ENCODE assay signal across 8 cellular contexts in genomic region chr10:929965-930364, GRCh38. TPM values are rescaled to one million over a fixed set of nuclear protein-coding genes. Genes with fewer than 3 reads are reported as not detected.
DNase-seq lines count a peak whose midpoint lies in the region; ATAC-seq and TF ChIP-seq lines count a peak whose summit lies in the region.

No MANE protein-coding gene starts in this region.

- H3K27me3 ChIP-seq in MG63: no peaks in the 10 kb centered on the region
- H3K27me3 ChIP-seq in breast epithelium: no peaks in the 10 kb centered on the region
- H3K27me3 ChIP-seq in muscle layer of duodenum (ENCODE audit: low read depth, low read length): no peaks in the 10 kb centered on the region

- H3K9me3 Mint-ChIP-seq in activated CD4-positive, alpha-beta T cell treated with anti-CD3 and anti-CD28 coated beads for 36 hours (ENCODE audit: low read depth): no peaks in the 10 kb centered on the region

- H3K4me3 ChIP-seq in MG63: peak overlapping the region; percentile 71
- peak overlapping the region; percentile 79 to 93 (median 90) for H3K4me3 ChIP-seq in breast epithelium
- H3K4me3 ChIP-seq in muscle layer of duodenum (ENCODE audit: low read depth in 1 of 2, low read length in 2 of 2): peak overlapping the region; percentile 75 to 85

- H3K4me1 Mint-ChIP-seq in activated CD4-positive, alpha-beta T cell treated with anti-CD3 and anti-CD28 coated beads for 36 hours: peaks cover 48% of the 10 kb centered on the region

- no peak for ATAC-seq in activated CD4-positive, alpha-beta T cell treated with anti-CD3 and anti-CD28 coated beads for 36 hours
- ATAC-seq in HG03457 (IDR thresholded peaks at IDR 0.05; ENCODE audit: unreplicated experiment) (no peak), GM19397 (IDR thresholded peaks at IDR 0.05; ENCODE audit: unreplicated experiment) (no peak)

- peaks cover 26% of the 10 kb centered on the region for H3K36me3 Mint-ChIP-seq in activated CD4-positive, alpha-beta T cell treated with anti-CD3 and anti-CD28 coated beads for 36 hours (ENCODE audit: low read depth)

- H3K27ac ChIP-seq in breast epithelium (peak overlapping the region; percentile 98 to 99), muscle layer of duodenum (ENCODE audit: low read length) (peak overlapping the region; percentile 86)

- peaks cover 24% of the 10 kb centered on the region for H3K36me3 ChIP-seq in MG63
- H3K36me3 ChIP-seq in breast epithelium: no peaks in the 10 kb centered on the region
- no peaks in the 10 kb centered on the region for H3K36me3 ChIP-seq in muscle layer of duodenum (ENCODE audit: control insufficient read depth in 1 of 2, insufficient read depth in 2 of 2, low read length in 2 of 2)

- H3K9me3 ChIP-seq in MG63: no peaks in the 10 kb centered on the region
- H3K9me3 ChIP-seq in breast epithelium: no peaks in the 10 kb centered on the region
- no peaks in the 10 kb centered on the region for H3K9me3 ChIP-seq in muscle layer of duodenum (ENCODE audit: control insufficient read depth in 1 of 2, low read length in 2 of 2)

- TF ChIP-seq POLR2A in breast epithelium (IDR thresholded peaks at IDR 0.05): no peak

- H3K27me3 Mint-ChIP-seq in activated CD4-positive, alpha-beta T cell treated with anti-CD3 and anti-CD28 coated beads for 36 hours: no peaks in the 10 kb centered on the region

- H3K4me3 Mint-ChIP-seq in activated CD4-positive, alpha-beta T cell treated with anti-CD3 and anti-CD28 coated beads for 36 hours: peak overlapping the region; percentile 82

- no peak for TF ChIP-seq CTCF in breast epithelium (IDR thresholded peaks at IDR 0.05)

- CTCF ChIA-PET in activated CD4-positive, alpha-beta T cell treated with anti-CD3 and anti-CD28 coated beads for 36 hours (lab: Charles Lee): interaction anchor here (1.8 kb wide), 1 partner anchor 13 kb away, joined by 3 read pairs; no protein-coding TSS in a partner anchor

- intact Hi-C loops in activated CD4-positive, alpha-beta T cell treated with anti-CD3 and anti-CD28 coated beads for 36 hours (cut with DNase I, micrococcal nuclease): loop anchor here in 1 of 2 experiments (2.0 kb wide), 1 partner anchor 119 kb away; the partner anchor contains the start of gene IDI1
- intact Hi-C loops in breast epithelium (cut with DNase I; ENCODE audit: low total_unique reads): loop anchor here (5.0 kb wide), 1 partner anchor 783 kb away; no protein-coding TSS in a partner anchor

- H3K27ac Mint-ChIP-seq in activated CD4-positive, alpha-beta T cell treated with anti-CD3 and anti-CD28 coated beads for 36 hours: peak overlapping the region; percentile 85

- POLR2A ChIA-PET in activated CD4-positive, alpha-beta T cell treated with anti-CD3 and anti-CD28 coated beads for 36 hours (lab: Charles Lee): no interaction called here

- no peak for DNase-seq in activated CD4-positive, alpha-beta T cell treated with anti-CD3 and anti-CD28 coated beads for 36 hours
- no peak for DNase-seq in activated CD4-positive, alpha-beta T cell treated with anti-CD3 and anti-CD28 coated beads for 4 hours
- no peak for DNase-seq in MG63
- DNase-seq in breast epithelium (ENCODE audit: low spot score in 2 of 2): no peak
- DNase-seq in anterior cingulate cortex (lab: John Stamatoyannopoulos, UW): no peak

- H3K4me1 ChIP-seq in breast epithelium (peaks cover 0 to 11% of the 10 kb centered on the region in 2 donors), muscle layer of duodenum (ENCODE audit: control insufficient read depth in 1 of 2, insufficient read depth in 2 of 2, low read length in 2 of 2) (peaks cover 0 to 29% of the 10 kb centered on the region in 2 donors)

RNA-seq across cellular contexts. Expression of gene LARP4B, which starts 1.5 kb away (rescaled TPM):
- total RNA-seq in activated CD4-positive, alpha-beta T cell treated with anti-CD3 and anti-CD28 coated beads for 36 hours: 10 to 100 TPM; 88.2 to 97.5 TPM
- 11.1 and 13.4 TPM in 2 replicates for total RNA-seq in MG63 (2014; rRNA removed; shearing (Covaris generic); ENCODE audit: low replicate concordance)
- 10 to 100 TPM; 47.5 to 70.8 (median 68.5) TPM for total RNA-seq in breast epithelium

RNA-seq across cellular contexts. Expression of gene GTPBP4, which starts 58.3 kb away (rescaled TPM):
- total RNA-seq in activated CD4-positive, alpha-beta T cell treated with anti-CD3 and anti-CD28 coated beads for 36 hours: 100 to 1,000 TPM; 109 to 116 TPM
- 71.2 and 71.3 TPM in 2 replicates for total RNA-seq in MG63 (2014; rRNA removed; shearing (Covaris generic); ENCODE audit: low replicate concordance)
- total RNA-seq in breast epithelium: 10 to 100 TPM; 32.6 to 51.2 (median 50.8) TPM
